Comparison of ENCODE assay signal across 18 cellular contexts in genomic region chr5:93782978-93783377, GRCh38. TPM values are rescaled to one million over a fixed set of nuclear protein-coding genes. Genes with fewer than 3 reads are reported as not detected.
A peak's percentile ranks its signal among the peaks of the same experiment; 100 is the strongest.
DNase-seq lines count a peak whose midpoint lies in the region; ATAC-seq and TF ChIP-seq lines count a peak whose summit lies in the region.
"Had no signal": no experiment of that assay in that cellular context is flagged by ENCODE, and none has a peak within 500 bp of the region (broad histone marks: within the 10 kb centered on the region; RNA-seq: fewer than 3 reads in every experiment).

No MANE protein-coding gene starts in this region.

- no peaks in the 10 kb centered on the region for H3K4me1 ChIP-seq in lower lobe of right lung

- TF ChIP-seq CTCF in type B pancreatic cell (conservative IDR thresholded peaks at IDR 0.05) (no peak), chondrocyte (IDR thresholded peaks at IDR 0.05) (no peak), lower lobe of right lung (IDR thresholded peaks at IDR 0.05) (no peak)

- H3K4me3 ChIP-seq in lower lobe of right lung: no peak overlapping the region
- H3K4me3 ChIP-seq: BLaER1, SJCRH30 had no signal

- no peak overlapping the region for H3K27ac Mint-ChIP-seq in type B pancreatic cell
- no peak overlapping the region for H3K27ac Mint-ChIP-seq in chondrocyte (ENCODE audit: unreplicated experiment)
- H3K27ac Mint-ChIP-seq: CD4-positive, alpha-beta T cell had no signal

- H3K27me3 Mint-ChIP-seq in type B pancreatic cell: peaks cover 2% of the 10 kb centered on the region
- no peaks in the 10 kb centered on the region for H3K27me3 Mint-ChIP-seq in chondrocyte (ENCODE audit: low read depth)
- H3K27me3 Mint-ChIP-seq: CD4-positive, alpha-beta T cell had no signal

- peaks cover 17% of the 10 kb centered on the region for H3K36me3 Mint-ChIP-seq in type B pancreatic cell
- H3K36me3 Mint-ChIP-seq in chondrocyte (ENCODE audit: low read depth): peaks cover 1% of the 10 kb centered on the region

- H3K27me3 ChIP-seq in lower lobe of right lung (ENCODE audit: low read depth): no peaks in the 10 kb centered on the region
- H3K27me3 ChIP-seq: BLaER1, SJCRH30 had no signal

- H3K9me3 Mint-ChIP-seq in type B pancreatic cell: peaks cover 6% of the 10 kb centered on the region
- no peaks in the 10 kb centered on the region for H3K9me3 Mint-ChIP-seq in chondrocyte (ENCODE audit: low read depth)
- H3K9me3 Mint-ChIP-seq: CD4-positive, alpha-beta T cell had no signal

- intact Hi-C loops in lower lobe of right lung (cut with DNase I): no loop called here

- peak; percentile 37 for DNase-seq in GM03348 (ENCODE audit: low spot score)
- peak; percentile 13 for DNase-seq in fibroblast of peridontal ligament (ENCODE audit: extremely low read depth)
- peak; percentile 4 for DNase-seq in stromal cell of bone marrow (ENCODE audit: low read depth)
- no peak for DNase-seq in type B pancreatic cell (ENCODE audit: extremely low spot score, unreplicated experiment)
- no peak for DNase-seq in chondrocyte (ENCODE audit: low spot score)
- no peak for DNase-seq in lower lobe of right lung
- DNase-seq: CD4-positive, alpha-beta T cell; COR-L47; DMS79 treated with DMSO at 0.1 percent for 48 hours; Kasumi-1; NCI-H1694; NCI-H2081 treated with DMSO at 0.1 percent for 48 hours; NCI-H2171 treated with DMSO at 0.1 percent for 48 hours; NCI-H446; NCI-H526; SJCRH30 had no signal

- ATAC-seq in SK-N-SH treated with all-trans-retinoic acid at 6 μM for 48 hours (peak; percentile 62), lower lobe of right lung (no peak)

- peaks cover 10% of the 10 kb centered on the region for H3K36me3 ChIP-seq in lower lobe of right lung
- H3K36me3 ChIP-seq: BLaER1, SJCRH30 had no signal

- H3K9me3 ChIP-seq in lower lobe of right lung: no peaks in the 10 kb centered on the region
- H3K9me3 ChIP-seq: BLaER1, SJCRH30 had no signal

- no peak overlapping the region for H3K4me3 Mint-ChIP-seq in type B pancreatic cell
- H3K4me3 Mint-ChIP-seq in chondrocyte (ENCODE audit: unreplicated experiment): no peak overlapping the region
- H3K4me3 Mint-ChIP-seq: CD4-positive, alpha-beta T cell had no signal

- peaks cover 2% of the 10 kb centered on the region for H3K4me1 Mint-ChIP-seq in type B pancreatic cell (ENCODE audit: unreplicated experiment)
- peaks cover 3% of the 10 kb centered on the region for H3K4me1 Mint-ChIP-seq in chondrocyte (ENCODE audit: low read depth)

- no peak overlapping the region for H3K27ac ChIP-seq in lower lobe of right lung
- H3K27ac ChIP-seq: BLaER1, SJCRH30 had no signal

TF ChIP-seq in SK-N-SH treated with all-trans-retinoic acid at 6 μM for 48 hours, 23 proteins besides CTCF, POLR2A, EP300 and RAD21:
- TF ChIP-seq TOX (CRISPR knock-in tag; IDR thresholded peaks at IDR 0.05; ENCODE audit: borderline replicate concordance) (no peak), ZFP30 (CRISPR knock-in tag; IDR thresholded peaks at IDR 0.05) (no peak), ISL1 (CRISPR knock-in tag; IDR thresholded peaks at IDR 0.05) (no peak), PPARA (CRISPR knock-in tag; IDR thresholded peaks at IDR 0.05; ENCODE audit: borderline replicate concordance) (no peak), ZNF70 (CRISPR knock-in tag; IDR thresholded peaks at IDR 0.05) (no peak), TSHZ2 (CRISPR knock-in tag; IDR thresholded peaks at IDR 0.05) (no peak), CSRNP3 (CRISPR knock-in tag; IDR thresholded peaks at IDR 0.05) (no peak), GLIS3 (CRISPR knock-in tag; IDR thresholded peaks at IDR 0.05) (no peak), ZC3H10 (CRISPR knock-in tag; IDR thresholded peaks at IDR 0.05) (no peak), ZNF565 (CRISPR knock-in tag; conservative IDR thresholded peaks at IDR 0.05; ENCODE audit: low read depth) (no peak), PATZ1 (CRISPR knock-in tag; IDR thresholded peaks at IDR 0.05; ENCODE audit: borderline replicate concordance) (no peak), ESRRG (CRISPR knock-in tag; IDR thresholded peaks at IDR 0.05) (no peak)
TF ChIP-seq in SK-N-SH treated with all-trans-retinoic acid at 6 μM for 48 hours: peak in this region for 0.

RNA-seq across cellular contexts. Expression of gene POU5F2, which starts 41.6 kb away (rescaled TPM):
- 0.29 and 0.51 TPM in 2 replicates for total RNA-seq in type B pancreatic cell (ENCODE audit: low replicate concordance)
- total RNA-seq in chondrocyte: 0.45 to 0.92 TPM (median 0.62 TPM) in 3 replicates
- total RNA-seq in lower lobe of right lung: 1.8 TPM

Comparison
In these comparisons a context has a peak if more than half of its experiments do, and no peak if none do; other contexts are left out.
1. DNase-seq: peak in GM03348 (single experiment), fibroblast of peridontal ligament (single experiment) and stromal cell of bone marrow (single experiment); none in type B pancreatic cell (single experiment), chondrocyte (single experiment) and lower lobe of right lung (single experiment).